16 cellular contexts compared by ENCODE assay signal in the genomic region with DNA sequence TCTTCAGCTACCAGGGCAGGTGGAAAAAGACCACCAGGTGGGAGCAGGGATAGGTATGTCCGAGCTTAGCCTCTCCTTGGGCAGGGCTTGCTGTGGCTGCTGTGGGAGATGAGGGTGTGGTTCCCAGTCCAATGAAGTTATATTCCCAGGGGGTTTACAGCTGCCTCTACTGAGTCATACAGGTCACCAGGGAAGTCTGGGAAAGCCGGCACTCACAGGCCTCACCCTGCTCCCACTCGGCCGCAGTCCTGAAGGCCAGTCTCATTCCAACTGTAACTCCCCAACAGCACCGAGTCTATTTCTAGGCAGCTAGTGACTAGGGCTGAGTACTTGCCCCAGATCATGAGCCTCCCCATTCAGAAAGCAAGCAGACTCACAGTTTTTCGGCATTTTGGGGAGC.
DNase-seq lines count a peak whose midpoint lies in the region; ATAC-seq and TF ChIP-seq lines count a peak whose summit lies in the region.
"Had no signal": no experiment of that assay in that cellular context is flagged by ENCODE, and none has a peak within 500 bp of the region (broad histone marks: within the 10 kb centered on the region; RNA-seq: fewer than 3 reads in every experiment).

No MANE protein-coding gene starts in this region.

- POLR2A ChIA-PET in RWPE1 (lab: Yijun Ruan, JAX; ENCODE audit: low non-redundant PET): no interaction called here

- peak; percentile 37 for ATAC-seq in esophagus mucosa
- no peak for ATAC-seq in HG03025 (IDR thresholded peaks at IDR 0.05; ENCODE audit: low FRiP score, unreplicated experiment)
- ATAC-seq: Right ventricle myocardium inferior had no signal

- peak; percentile 19 for DNase-seq in Daoy (ENCODE audit: low read depth)
- peak; percentile 5 for DNase-seq in M059J (ENCODE audit: low read depth)
- peak; percentile 8 for DNase-seq in renal cortical epithelial cell (ENCODE audit: low read depth)
- no peak for DNase-seq in AG08395 (ENCODE audit: low spot score)
- DNase-seq in RWPE1 (ENCODE audit: low spot score): no peak
- DNase-seq in MV-4-11 (lab: John Stamatoyannopoulos, UW): no peak
- DNase-seq: CD8-positive, alpha-beta memory T cell; DMS 273 treated with DMSO at 0.1 percent for 48 hours; NCI-H1417; NCI-H187 treated with DMSO at 0.1 percent for 48 hours; NCI-H446 had no signal

- H3K27ac ChIP-seq in RWPE1: no peak overlapping the region
- H3K27ac ChIP-seq: BLaER1 treated with 17β-estradiol and CSF1 and Interleukin-3, amounts not matched to agents 10 nM and 100 nM; SK-N-MC had no signal

- CTCF ChIA-PET in RWPE1 (lab: Yijun Ruan, JAX): no interaction called here

- TF ChIP-seq CTCF in RWPE1 (conservative IDR thresholded peaks at IDR 0.05; ENCODE audit: low read depth): no peak

Comparison
In these comparisons a context has a peak if more than half of its experiments do, and no peak if none do; other contexts are left out.
1. DNase-seq: peak in Daoy (single experiment), M059J (single experiment) and renal cortical epithelial cell (single experiment); none in AG08395 (single experiment), RWPE1 (single experiment) and MV-4-11 (single experiment).